8 cellular contexts compared by ENCODE assay signal in genomic region chr22:36027960-36028645, GRCh38. TPM values are rescaled to one million over a fixed set of nuclear protein-coding genes. Genes with fewer than 3 reads are reported as not detected.
DNase-seq lines count a peak whose midpoint lies in the region; ATAC-seq, FAIRE-seq and TF ChIP-seq lines count a peak whose summit lies in the region.

No MANE protein-coding gene starts in this region.

- H3K4me1 ChIP-seq in kidney (ENCODE audit: control insufficient read depth in 1 of 2, insufficient read depth in 1 of 2, low read depth in 1 of 2, low read length in 2 of 2) = peaks cover 6 to 13% of the 10 kb centered on the region in 2 donors

- H3K4me1 Mint-ChIP-seq in stimulated activated memory B cell treated with anti-CD40 and anti-IgM and Interleukin-4, amounts not matched to agents 10 μg/mL and 1 μg/mL and 100 μg/mL, for 72 hours = peaks cover 13% of the 10 kb centered on the region

- ATAC-seq in stimulated activated memory B cell treated with anti-CD40 and anti-IgM and Interleukin-4, amounts not matched to agents 10 μg/mL and 1 μg/mL and 100 μg/mL, for 72 hours = peak; percentile 42

- TF ChIP-seq CTCF in brain microvascular endothelial cell (IDR thresholded peaks at IDR 0.05; ENCODE audit: low read depth, low read length, missing control alignments) = no peak
- no peak for TF ChIP-seq CTCF in kidney (IDR thresholded peaks at IDR 0.05; ENCODE audit: borderline replicate concordance, extremely low read depth, insufficient read depth)

- H3K4me3 ChIP-seq in brain microvascular endothelial cell (ENCODE audit: low read depth, low read length) = peak overlapping the region; percentile 88
- peak overlapping the region; percentile 78 for H3K4me3 ChIP-seq in kidney (ENCODE audit: low read length in 2 of 2)

- H3K27me3 Mint-ChIP-seq in stimulated activated memory B cell treated with anti-CD40 and anti-IgM and Interleukin-4, amounts not matched to agents 10 μg/mL and 1 μg/mL and 100 μg/mL, for 72 hours = peaks cover 93% of the 10 kb centered on the region

- no peak for FAIRE-seq in kidney (lab: Jason Lieb, UNC)

- H3K36me3 ChIP-seq in brain microvascular endothelial cell (replicated peaks) (no peaks in the 10 kb centered on the region), kidney (ENCODE audit: control insufficient read depth in 1 of 2, insufficient read depth in 2 of 2, low read length in 2 of 2) (no peaks in the 10 kb centered on the region)

- H3K4me3 Mint-ChIP-seq in stimulated activated memory B cell treated with anti-CD40 and anti-IgM and Interleukin-4, amounts not matched to agents 10 μg/mL and 1 μg/mL and 100 μg/mL, for 72 hours = peak overlapping the region; percentile 19

- H3K27ac Mint-ChIP-seq in stimulated activated memory B cell treated with anti-CD40 and anti-IgM and Interleukin-4, amounts not matched to agents 10 μg/mL and 1 μg/mL and 100 μg/mL, for 72 hours = no peak overlapping the region

- intact Hi-C loops in kidney (cut with DNase I) = no loop called here

- H3K27me3 ChIP-seq in brain microvascular endothelial cell (replicated peaks) = no peaks in the 10 kb centered on the region

- H3K9ac ChIP-seq in kidney (ENCODE audit: low read length in 2 of 2) = peak overlapping the region; percentile 87 to 94

- no peaks in the 10 kb centered on the region for H3K36me3 Mint-ChIP-seq in stimulated activated memory B cell treated with anti-CD40 and anti-IgM and Interleukin-4, amounts not matched to agents 10 μg/mL and 1 μg/mL and 100 μg/mL, for 72 hours

- H3K9me3 Mint-ChIP-seq in stimulated activated memory B cell treated with anti-CD40 and anti-IgM and Interleukin-4, amounts not matched to agents 10 μg/mL and 1 μg/mL and 100 μg/mL, for 72 hours = no peaks in the 10 kb centered on the region

- in situ Hi-C loops in brain microvascular endothelial cell (cut with HindIII; ENCODE audit: low pct_ligation_motif_present, low sequenced_read_pairs) = no loop called here

- peak overlapping the region; percentile 74 for H3K27ac ChIP-seq in brain microvascular endothelial cell
- peak overlapping the region; percentile 77 to 82 for H3K27ac ChIP-seq in kidney (ENCODE audit: low read depth in 2 of 2, low read length in 2 of 2)

- DNase-seq in activated gamma-delta T cell treated with Interleukin-2 at 50 U/mL for 16 hours = peak; percentile 3
- no peak for DNase-seq in activated gamma-delta T cell (lab: John Stamatoyannopoulos, UW)
- peak; percentile 51 for DNase-seq in NCI-H1105 treated with DMSO at 0.1 percent for 48 hours (lab: John Stamatoyannopoulos, UW)
- no peak for DNase-seq in brain microvascular endothelial cell
- DNase-seq in kidney = peak; percentile 85
- no peak for DNase-seq in NAMALWA (ENCODE audit: low spot score)
- DNase-seq in dermis blood vessel endothelial cell = no peak

- H3K9me3 ChIP-seq in kidney (ENCODE audit: control insufficient read depth in 1 of 2, low read length in 2 of 2) = no peaks in the 10 kb centered on the region

RNA-seq across cellular contexts. Expression of gene RBFOX2, which starts 0.5 kb away (rescaled TPM):
- 68.6 TPM for total RNA-seq in kidney
- polyA plus RNA-seq in kidney (ENCODE audit: insufficient read depth, low read depth, low replicate concordance) = 17.2 TPM
- 107 and 149 TPM in 2 replicates for total RNA-seq in dermis blood vessel endothelial cell

Comparison
In these comparisons a context has a peak if more than half of its experiments do, and no peak if none do; other contexts are left out.
1. DNase-seq: peak in activated gamma-delta T cell treated with Interleukin-2 at 50 U/mL for 16 hours (single experiment), NCI-H1105 treated with DMSO at 0.1 percent for 48 hours (single experiment) and kidney (single experiment); none in activated gamma-delta T cell (single experiment), brain microvascular endothelial cell (single experiment), NAMALWA (single experiment) and dermis blood vessel endothelial cell (single experiment).